1 cellular context compared by ENCODE assay signal in the genomic region with DNA sequence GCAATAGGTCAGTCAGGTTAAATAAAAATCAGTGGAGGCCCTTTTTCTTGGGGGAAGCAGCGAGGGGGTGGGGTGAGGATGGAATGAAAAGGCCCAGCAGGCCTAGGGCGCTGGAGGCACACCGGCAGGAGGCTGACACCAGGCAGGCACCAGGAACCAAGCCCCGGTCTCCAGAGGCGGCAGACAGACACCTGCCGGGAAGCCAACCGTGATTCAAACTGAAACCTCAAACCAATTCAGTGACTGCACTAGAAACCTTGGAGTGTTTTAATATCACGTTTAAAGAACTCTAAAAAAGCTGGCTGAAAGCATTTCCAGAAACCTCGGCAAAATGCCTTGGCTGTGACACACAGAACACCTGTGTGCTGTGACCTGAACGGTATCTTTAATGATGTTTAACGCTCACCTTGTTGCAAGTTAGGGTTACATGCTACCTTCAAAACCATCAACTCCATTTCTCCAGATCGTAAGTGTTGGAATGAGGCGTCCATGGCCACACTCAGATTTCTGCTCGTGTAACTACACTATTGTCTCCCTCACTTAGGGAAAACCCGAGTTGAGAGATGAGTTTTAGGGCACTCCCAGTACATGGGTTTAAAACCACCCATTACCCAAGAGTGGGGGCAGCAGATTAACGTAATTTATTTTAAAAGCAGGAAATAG.
TF ChIP-seq lines count a peak whose summit lies in the region.

No MANE protein-coding gene starts in this region.

TF ChIP-seq in WTC11, 78 proteins besides CTCF, POLR2A, EP300 and RAD21 (continued from another document):
- TF ChIP-seq HMGA2 (CRISPR knock-in tag; IDR thresholded peaks at IDR 0.05) = no peak
- no peak for TF ChIP-seq PRRX2 (CRISPR knock-in tag; IDR thresholded peaks at IDR 0.05)
- no peak for TF ChIP-seq OVOL2 (CRISPR knock-in tag; IDR thresholded peaks at IDR 0.05; ENCODE audit: borderline replicate concordance)
- TF ChIP-seq MAX (CRISPR knock-in tag; IDR thresholded peaks at IDR 0.05) = no peak
- no peak for TF ChIP-seq CREB1 (CRISPR knock-in tag; IDR thresholded peaks at IDR 0.05)
- TF ChIP-seq ZNF263 (CRISPR knock-in tag; IDR thresholded peaks at IDR 0.05; ENCODE audit: low read depth) = no peak
- no peak for TF ChIP-seq NR1H2 (CRISPR knock-in tag; IDR thresholded peaks at IDR 0.05)
- TF ChIP-seq, protein P1, sequence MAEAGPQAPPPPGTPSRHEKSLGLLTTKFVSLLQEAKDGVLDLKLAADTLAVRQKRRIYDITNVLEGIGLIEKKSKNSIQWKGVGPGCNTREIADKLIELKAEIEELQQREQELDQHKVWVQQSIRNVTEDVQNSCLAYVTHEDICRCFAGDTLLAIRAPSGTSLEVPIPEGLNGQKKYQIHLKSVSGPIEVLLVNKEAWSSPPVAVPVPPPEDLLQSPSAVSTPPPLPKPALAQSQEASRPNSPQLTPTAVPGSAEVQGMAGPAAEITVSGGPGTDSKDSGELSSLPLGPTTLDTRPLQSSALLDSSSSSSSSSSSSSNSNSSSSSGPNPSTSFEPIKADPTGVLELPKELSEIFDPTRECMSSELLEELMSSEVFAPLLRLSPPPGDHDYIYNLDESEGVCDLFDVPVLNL (CRISPR knock-in tag; IDR thresholded peaks at IDR 0.05; ENCODE audit: borderline replicate concordance, low read depth) = no peak
